In the genomic region with DNA sequence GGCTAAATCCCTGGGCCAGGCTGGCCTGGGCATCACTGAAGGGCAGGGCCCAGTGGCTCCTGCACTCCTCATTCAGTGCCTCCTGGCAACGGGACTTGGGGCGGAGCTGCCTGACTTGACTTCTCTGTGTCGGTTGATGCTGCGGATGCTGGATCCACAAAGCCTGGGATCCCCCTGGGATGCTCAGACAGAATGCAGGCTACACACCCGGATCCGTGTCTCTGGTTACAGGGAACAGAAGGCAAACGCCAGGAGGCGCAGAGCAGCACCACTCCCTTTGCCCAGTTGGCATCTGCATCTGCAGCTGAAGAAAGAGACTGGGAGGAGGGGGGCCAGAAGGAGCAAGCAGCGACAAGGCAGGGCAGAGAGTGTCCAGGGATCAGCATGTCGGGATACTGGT, we compare ENCODE assay signal across 11 cellular contexts.
DNase-seq lines count a peak whose midpoint lies in the region; ATAC-seq and TF ChIP-seq lines count a peak whose summit lies in the region.
"Had no signal": no experiment of that assay in that cellular context is flagged by ENCODE, and none has a peak within 500 bp of the region (broad histone marks: within the 10 kb centered on the region; RNA-seq: fewer than 3 reads in every experiment).

No MANE protein-coding gene starts in this region.

- no peak overlapping the region for H3K9ac ChIP-seq in neuronal stem cell (ENCODE audit: low read depth, low read length, poor library complexity)

- H2BK12ac ChIP-seq in neuronal stem cell (ENCODE audit: low read length), result no peak overlapping the region

- H3K4me3 ChIP-seq in SJSA1, result no peak overlapping the region
- no peak overlapping the region for H3K4me3 ChIP-seq in esophagus muscularis mucosa
- H3K4me3 ChIP-seq in neuronal stem cell (ENCODE audit: low read length in 2 of 2), result no peak overlapping the region
- H3K4me3 ChIP-seq in ovary, result no peak overlapping the region
- H3K4me3 ChIP-seq: K562 had no signal

- no peak overlapping the region for H4K8ac ChIP-seq in neuronal stem cell (ENCODE audit: low read depth, low read length)

- no peak for TF ChIP-seq EP300 in esophagus muscularis mucosa (IDR thresholded peaks at IDR 0.05)
- no peak for TF ChIP-seq EP300 in ovary (IDR thresholded peaks at IDR 0.05)

- H3K14ac ChIP-seq in neuronal stem cell (ENCODE audit: low read length), result peak overlapping the region; percentile 17

- intact Hi-C loops in esophagus muscularis mucosa (cut with DNase I) (no loop called here), ovary (cut with DNase I) (no loop called here)

- H3K27me3 ChIP-seq in SJSA1 (replicated peaks), result no peaks in the 10 kb centered on the region
- H3K27me3 ChIP-seq in esophagus muscularis mucosa, result no peaks in the 10 kb centered on the region
- peaks cover 0 to 10% (median 0%) of the 10 kb centered on the region in 3 experiments for H3K27me3 ChIP-seq in neuronal stem cell (ENCODE audit: control insufficient read depth in 3 of 3, insufficient read depth in 3 of 3, low read depth in 1 of 3, low read length in 3 of 3)
- H3K27me3 ChIP-seq in ovary, result no peaks in the 10 kb centered on the region

- no peak overlapping the region for H2BK15ac ChIP-seq in neuronal stem cell (ENCODE audit: low read length)

- peak overlapping the region; percentile 0 for H2AK5ac ChIP-seq in neuronal stem cell (ENCODE audit: low read depth, low read length)

- H3K27ac ChIP-seq in SJSA1 (peak overlapping the region; percentile 75; the same call in 1 of the 2 replicates), esophagus muscularis mucosa (replicated peaks in 1 of 4) (peak overlapping the region in 3 of 4 donors; percentile 13 to 45 (median 39)), neuronal stem cell (replicated peaks; ENCODE audit: low read length) (no peak overlapping the region), ovary (no peak overlapping the region)

- no peak overlapping the region for H3K4ac ChIP-seq in neuronal stem cell (ENCODE audit: low read length)

- H3K9me3 ChIP-seq in SJSA1 (replicated peaks) (no peaks in the 10 kb centered on the region), esophagus muscularis mucosa (no peaks in the 10 kb centered on the region), neuronal stem cell (replicated peaks in 1 of 2; ENCODE audit: control insufficient read depth in 2 of 2, insufficient read depth in 1 of 2, low read depth in 1 of 2, low read length in 2 of 2) (no peaks in the 10 kb centered on the region), ovary (no peaks in the 10 kb centered on the region)

- peak; percentile 38 for DNase-seq in AG09319 (ENCODE audit: extremely low read depth, low read depth)
- DNase-seq in SJSA1 (ENCODE audit: low read depth in 1 of 2, low spot score in 2 of 2), result peak in 1 of 2 experiments; percentile 52
- DNase-seq in esophagus muscularis mucosa (ENCODE audit: extremely low spot score), result no peak
- no peak for DNase-seq in neuronal stem cell (ENCODE audit: low spot score)
- no peak for DNase-seq in ovary
- DNase-seq in activated effector memory CD4-positive, alpha-beta T cell treated with Interleukin-2 at 50 U/mL for 16 hours, result no peak
- DNase-seq: activated T-cell treated with anti-CD3 and anti-CD28 coated beads for 4 hours, T-helper 17 cell had no signal

- H3K4me2 ChIP-seq in neuronal stem cell (ENCODE audit: insufficient read depth, low read length, poor library complexity, severe bottlenecking), result no peak overlapping the region

- H3K79me1 ChIP-seq in neuronal stem cell (ENCODE audit: low read depth, low read length), result no peaks in the 10 kb centered on the region

- peak overlapping the region; percentile 69 for H2AFZ ChIP-seq in neuronal stem cell (ENCODE audit: low read length)

- H3K23ac ChIP-seq in neuronal stem cell (ENCODE audit: low read depth, low read length, poor library complexity), result no peak overlapping the region

- H3K36me3 ChIP-seq in SJSA1 (no peaks in the 10 kb centered on the region), esophagus muscularis mucosa (peaks cover 0 to 33% (median 21%) of the 10 kb centered on the region in 4 donors), neuronal stem cell (replicated peaks in 1 of 2; ENCODE audit: control insufficient read depth in 2 of 2, insufficient read depth in 2 of 2, low read length in 2 of 2) (no peaks in the 10 kb centered on the region), ovary (no peaks in the 10 kb centered on the region)

- H3K4me1 ChIP-seq in SJSA1 (replicated peaks) (peaks cover 20% of the 10 kb centered on the region), esophagus muscularis mucosa (peaks cover 21 to 40% (median 25%) of the 10 kb centered on the region in 4 donors), neuronal stem cell (ENCODE audit: control insufficient read depth in 2 of 2, insufficient read depth in 1 of 2, low read depth in 1 of 2, low read length in 2 of 2) (peaks cover 9 to 18% of the 10 kb centered on the region in 2 donors), ovary (ENCODE audit: insufficient read depth) (no peaks in the 10 kb centered on the region)

- no peak overlapping the region for H4K91ac ChIP-seq in neuronal stem cell (ENCODE audit: low read depth, low read length, poor library complexity)

- H2BK120ac ChIP-seq in neuronal stem cell (ENCODE audit: low read depth, low read length), result no peak overlapping the region

- no peak overlapping the region for H2BK5ac ChIP-seq in neuronal stem cell (ENCODE audit: low read length)

- H3K18ac ChIP-seq in neuronal stem cell (ENCODE audit: low read length), result peak overlapping the region; percentile 11

- no peak for TF ChIP-seq POLR2A in esophagus muscularis mucosa (IDR thresholded peaks at IDR 0.05; ENCODE audit: low read depth)
- no peak for TF ChIP-seq POLR2A in ovary (IDR thresholded peaks at IDR 0.05)

- TF ChIP-seq CTCF in AG09319 (IDR thresholded peaks at IDR 0.05; ENCODE audit: low read depth, low read length) (peak; percentile 49), esophagus muscularis mucosa (IDR thresholded peaks at IDR 0.05) (no peak), ovary (IDR thresholded peaks at IDR 0.05) (no peak)

- WGBS in esophagus muscularis mucosa, result 58% methylated on average over 9 of the region's 10 CpGs
- WGBS in neuronal stem cell (ENCODE audit: extremely low coverage in 2 of 2, insufficient read length in 2 of 2, insufficient replicate concordance in 1 of 2), 2 donors, result no CpG with 5 or more reads among the region's 10 CpGs
- WGBS in ovary, 3 donors, result 73 to 80% (median 77%) methylated on average over 10 of the region's 10 CpGs

- ATAC-seq in GM21723 (IDR thresholded peaks at IDR 0.05; ENCODE audit: unreplicated experiment) (no peak), HG03025 (IDR thresholded peaks at IDR 0.05; ENCODE audit: low FRiP score, unreplicated experiment) (no peak)
- ATAC-seq: K562, T-helper 17 cell had no signal

Comparison
In these comparisons a context has a peak if more than half of its experiments do, and no peak if none do; other contexts are left out.
1. H3K27ac ChIP-seq: peak in SJSA1 (single experiment) and esophagus muscularis mucosa (3 of 4); none in neuronal stem cell (single experiment) and ovary (0 of 2).